ENCODE assay signal across 8 cellular contexts in the genomic region with DNA sequence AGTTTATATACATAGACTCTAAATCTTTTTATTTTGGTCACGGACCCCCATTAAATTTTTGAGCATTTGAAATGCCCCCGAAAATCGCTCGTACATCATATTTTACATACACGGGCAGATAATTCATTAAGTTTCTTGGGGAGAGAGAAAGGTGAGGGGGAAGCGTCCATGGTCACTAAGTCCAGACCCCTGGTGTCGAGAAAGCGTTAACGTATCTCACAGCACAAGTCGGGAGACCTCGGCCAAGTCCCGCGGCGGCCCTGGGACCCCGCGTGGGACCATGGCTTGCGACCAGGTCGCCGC. TPM values are rescaled to one million over a fixed set of nuclear protein-coding genes. Genes with fewer than 3 reads are reported as not detected.
A peak's percentile ranks its signal among the peaks of the same experiment; 100 is the strongest.
DNase-seq lines count a peak whose midpoint lies in the region; ATAC-seq and TF ChIP-seq lines count a peak whose summit lies in the region.

No MANE protein-coding gene starts in this region.

- peaks cover 12% of the 10 kb centered on the region for H3K36me3 Mint-ChIP-seq in activated T-cell treated with anti-CD3 and anti-CD28 coated beads, Interleukin-2, amount 50 U/mL, for 24 hours (ENCODE audit: low read depth)
- peaks cover 2% of the 10 kb centered on the region for H3K36me3 Mint-ChIP-seq in activated naive CD8-positive, alpha-beta T cell treated with anti-CD3 and anti-CD28 coated beads, Interleukin-2, amount 50 U/mL, for 24 hours (ENCODE audit: low read depth)

- no peak for TF ChIP-seq POLR2A in tibial nerve (IDR thresholded peaks at IDR 0.05)

- H3K27ac Mint-ChIP-seq in activated T-cell treated with anti-CD3 and anti-CD28 coated beads, Interleukin-2, amount 50 U/mL, for 24 hours, result peak overlapping the region; percentile 90
- peak overlapping the region; percentile 91 for H3K27ac Mint-ChIP-seq in activated naive CD8-positive, alpha-beta T cell treated with anti-CD3 and anti-CD28 coated beads, Interleukin-2, amount 50 U/mL, for 24 hours

- no peak for DNase-seq in activated T-cell treated with anti-CD3 and anti-CD28 coated beads, Interleukin-2, amount 50 U/mL, for 24 hours
- DNase-seq in activated T-cell treated with anti-CD3 and anti-CD28 coated beads, Interleukin-2, amount 50 U/mL, for 48 hours, result no peak
- DNase-seq in activated naive CD8-positive, alpha-beta T cell treated with anti-CD3 and anti-CD28 coated beads, Interleukin-2, amount 50 U/mL, for 24 hours, result no peak
- DNase-seq in tibial nerve (ENCODE audit: low spot score in 2 of 2) (no peak), NCI-H2171 (lab: John Stamatoyannopoulos, UW) (no peak), SKM-1 treated with dmso at 0.1 percent for 144 hours (lab: John Stamatoyannopoulos, UW; ENCODE audit: unreplicated experiment) (no peak)

- H3K36me3 ChIP-seq in tibial nerve, result no peaks in the 10 kb centered on the region

- H3K27me3 Mint-ChIP-seq in activated T-cell treated with anti-CD3 and anti-CD28 coated beads, Interleukin-2, amount 50 U/mL, for 24 hours, result no peaks in the 10 kb centered on the region
- H3K27me3 Mint-ChIP-seq in activated naive CD8-positive, alpha-beta T cell treated with anti-CD3 and anti-CD28 coated beads, Interleukin-2, amount 50 U/mL, for 24 hours, result no peaks in the 10 kb centered on the region

- H3K9me3 Mint-ChIP-seq in activated T-cell treated with anti-CD3 and anti-CD28 coated beads, Interleukin-2, amount 50 U/mL, for 24 hours, result no peaks in the 10 kb centered on the region
- H3K9me3 Mint-ChIP-seq in activated naive CD8-positive, alpha-beta T cell treated with anti-CD3 and anti-CD28 coated beads, Interleukin-2, amount 50 U/mL, for 24 hours, result no peaks in the 10 kb centered on the region

- no peak for TF ChIP-seq CTCF in tibial nerve (IDR thresholded peaks at IDR 0.05)

- TF ChIP-seq EP300 in tibial nerve (IDR thresholded peaks at IDR 0.05), result no peak

- no peak for ATAC-seq in activated naive CD8-positive, alpha-beta T cell treated with anti-CD3 and anti-CD28 coated beads, Interleukin-2, amount 50 U/mL, for 24 hours
- no peak for ATAC-seq in HG03159 (IDR thresholded peaks at IDR 0.05; ENCODE audit: unreplicated experiment)

- peaks cover 47% of the 10 kb centered on the region for H3K4me1 Mint-ChIP-seq in activated T-cell treated with anti-CD3 and anti-CD28 coated beads, Interleukin-2, amount 50 U/mL, for 24 hours (ENCODE audit: low read depth)
- peaks cover 47% of the 10 kb centered on the region for H3K4me1 Mint-ChIP-seq in activated naive CD8-positive, alpha-beta T cell treated with anti-CD3 and anti-CD28 coated beads, Interleukin-2, amount 50 U/mL, for 24 hours

- peak overlapping the region; percentile 62 to 100 (median 97) for H3K4me3 ChIP-seq in tibial nerve

- H3K27me3 ChIP-seq in layer of hippocampus (ENCODE audit: control insufficient read depth, insufficient read depth, low read length) (no peaks in the 10 kb centered on the region), tibial nerve (no peaks in the 10 kb centered on the region)

- WGBS in tibial nerve, 2 donors, result 0 to 1% methylated on average over 15 to 19 of the region's 19 CpGs

- H3K27ac ChIP-seq in layer of hippocampus (ENCODE audit: low read depth, low read length) (peak overlapping the region; percentile 94), tibial nerve (peak overlapping the region; percentile 96 to 100 (median 98))

- H3K4me3 Mint-ChIP-seq in activated T-cell treated with anti-CD3 and anti-CD28 coated beads, Interleukin-2, amount 50 U/mL, for 24 hours, result peak overlapping the region; percentile 87
- peak overlapping the region; percentile 95 for H3K4me3 Mint-ChIP-seq in activated naive CD8-positive, alpha-beta T cell treated with anti-CD3 and anti-CD28 coated beads, Interleukin-2, amount 50 U/mL, for 24 hours

- no peaks in the 10 kb centered on the region for H3K9me3 ChIP-seq in tibial nerve

- H3K4me1 ChIP-seq in tibial nerve, result peaks cover 0 to 32% (median 11%) of the 10 kb centered on the region in 4 donors

RNA-seq across cellular contexts. Expression of gene PTBP3, which starts 0.8 kb away (rescaled TPM):
- total RNA-seq in tibial nerve, result 10 to 100 TPM; 25.9 to 46.5 (median 31.8) TPM

RNA-seq across cellular contexts. Expression of gene HSDL2, which starts 47.3 kb away (rescaled TPM):
- total RNA-seq in tibial nerve, result 10 to 100 TPM; 34.1 to 48.9 (median 37.7) TPM
